Comparison of ENCODE assay signal across 15 cellular contexts in the genomic region with DNA sequence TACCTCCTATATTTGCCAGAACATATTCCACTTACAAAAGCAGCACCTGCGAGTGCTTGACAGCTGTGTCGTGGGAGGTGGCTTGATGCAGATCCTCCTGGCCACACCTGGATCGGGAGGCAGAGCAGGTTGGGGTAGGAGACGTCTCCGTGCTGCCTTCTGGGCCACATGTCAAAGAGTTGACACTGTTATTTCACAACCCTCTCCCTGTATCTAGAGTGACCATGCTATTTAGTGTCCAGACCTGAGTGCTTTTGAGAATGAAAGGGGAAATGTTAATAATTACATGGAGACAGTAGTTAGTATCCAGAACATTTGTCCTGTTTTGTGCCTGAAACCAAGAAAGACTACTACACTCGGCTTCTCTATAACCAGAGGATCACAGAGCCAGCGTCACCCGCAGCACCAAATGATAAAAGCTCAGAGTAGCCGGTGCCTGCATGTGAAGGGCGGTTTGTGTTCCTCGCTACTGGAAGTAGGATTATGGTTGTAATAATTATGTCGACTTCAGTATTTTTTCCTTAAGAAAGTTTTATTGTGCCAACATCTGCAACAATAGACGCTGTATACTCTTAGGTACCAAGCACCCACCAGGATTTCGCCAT.
DNase-seq lines count a peak whose midpoint lies in the region; ATAC-seq and TF ChIP-seq lines count a peak whose summit lies in the region.
"Had no signal": no experiment of that assay in that cellular context is flagged by ENCODE, and none has a peak within 500 bp of the region (broad histone marks: within the 10 kb centered on the region; RNA-seq: fewer than 3 reads in every experiment).

No MANE protein-coding gene starts in this region.

- H3K9me3 Mint-ChIP-seq in CD14-positive monocyte (no peaks in the 10 kb centered on the region), WTC11 (no peaks in the 10 kb centered on the region)

- no peak overlapping the region for H3K9ac ChIP-seq in colonic mucosa (ENCODE audit: low read depth in 2 of 2, low read length in 2 of 2)

- H3K27ac Mint-ChIP-seq in CD14-positive monocyte (peak overlapping the region in 6 of 7 donors; percentile 53 to 99 (median 78)), WTC11 (peak overlapping the region; percentile 22)
- H3K27ac Mint-ChIP-seq: activated CD8-positive, alpha-beta memory T cell treated with anti-CD3 and anti-CD28 coated beads, Interleukin-2, amount 10 ng/mL, durations not matched to agents 7 days and 5 days had no signal

- POLR2A ChIA-PET in WTC11 (lab: Charles Lee), result no interaction called here

- H3K4me3 Mint-ChIP-seq in CD14-positive monocyte (peak overlapping the region in 1 of 2 donors; percentile 7), WTC11 (no peak overlapping the region)
- H3K4me3 Mint-ChIP-seq: activated CD8-positive, alpha-beta memory T cell treated with anti-CD3 and anti-CD28 coated beads, Interleukin-2, amount 10 ng/mL, durations not matched to agents 7 days and 5 days had no signal

- H3K27ac ChIP-seq in KOPT-K1 (ENCODE audit: low read depth, low read length, poor library complexity, severe bottlenecking) (peak overlapping the region; percentile 78), lung (ENCODE audit: low read depth in 1 of 2, low read length in 1 of 2) (no peak overlapping the region), colonic mucosa (no peak overlapping the region)
- H3K27ac ChIP-seq: PC-9, thoracic aorta had no signal

- H3K36me3 Mint-ChIP-seq in CD14-positive monocyte, result peaks cover 2 to 8% of the 10 kb centered on the region in 2 donors
- no peaks in the 10 kb centered on the region for H3K36me3 Mint-ChIP-seq in WTC11
- H3K36me3 Mint-ChIP-seq: activated CD8-positive, alpha-beta memory T cell treated with anti-CD3 and anti-CD28 coated beads, Interleukin-2, amount 10 ng/mL, durations not matched to agents 7 days and 5 days had no signal

- WGBS in lung, 2 donors, result 73 to 81% methylated on average over 14 of the region's 14 CpGs

- TF ChIP-seq CTCF in CD14-positive monocyte (IDR thresholded peaks at IDR 0.05) (no peak), WTC11 (IDR thresholded peaks at IDR 0.05) (no peak), lung (IDR thresholded peaks at IDR 0.05; ENCODE audit: control extremely low read depth, extremely low read depth) (no peak), colonic mucosa (IDR thresholded peaks at IDR 0.05) (no peak)

- peaks cover 81% of the 10 kb centered on the region for H3K4me1 Mint-ChIP-seq in CD14-positive monocyte
- H3K4me1 Mint-ChIP-seq in WTC11, result peaks cover 79% of the 10 kb centered on the region

- H3K27me3 Mint-ChIP-seq in CD14-positive monocyte (ENCODE audit: low read depth in 3 of 3) (peaks cover 0 to 2% (median 0%) of the 10 kb centered on the region in 3 donors), WTC11 (ENCODE audit: low read depth) (no peaks in the 10 kb centered on the region)
- H3K27me3 Mint-ChIP-seq: activated CD8-positive, alpha-beta memory T cell treated with anti-CD3 and anti-CD28 coated beads, Interleukin-2, amount 10 ng/mL, durations not matched to agents 7 days and 5 days had no signal

- H3K4me1 ChIP-seq in lung (ENCODE audit: control insufficient read depth in 2 of 2, insufficient read depth in 2 of 2, low read length in 2 of 2) (peaks cover 3 to 23% of the 10 kb centered on the region in 2 donors), colonic mucosa (peaks cover 10% of the 10 kb centered on the region)

- ATAC-seq in WTC11, result no peak
- ATAC-seq in lung (ENCODE audit: insufficient read depth, low FRiP score), result peak; percentile 48
- ATAC-seq in HG03469 (IDR thresholded peaks at IDR 0.05; ENCODE audit: unreplicated experiment), result no peak
- no peak for ATAC-seq in HG02884 (IDR thresholded peaks at IDR 0.05; ENCODE audit: unreplicated experiment)
- ATAC-seq: activated CD8-positive, alpha-beta memory T cell treated with anti-CD3 and anti-CD28 coated beads, Interleukin-2, amount 10 ng/mL, durations not matched to agents 7 days and 5 days had no signal

- H3K36me3 ChIP-seq in KOPT-K1 (ENCODE audit: insufficient read depth, low read length), result peaks cover 21% of the 10 kb centered on the region
- H3K36me3 ChIP-seq in lung (ENCODE audit: control insufficient read depth in 2 of 2, insufficient read depth in 2 of 2, low read length in 2 of 2), result no peaks in the 10 kb centered on the region
- H3K36me3 ChIP-seq in colonic mucosa, result no peaks in the 10 kb centered on the region
- H3K36me3 ChIP-seq: thoracic aorta had no signal

- DNase-seq in CD14-positive monocyte (ENCODE audit: low spot score), result no peak
- no peak for DNase-seq in WTC11 (ENCODE audit: low spot score)
- DNase-seq in lung (ENCODE audit: low spot score), result no peak
- no peak for DNase-seq in colonic mucosa
- no peak for DNase-seq in Kasumi-1 (lab: John Stamatoyannopoulos, UW)
- DNase-seq: activated CD8-positive, alpha-beta memory T cell treated with anti-CD3 and anti-CD28 coated beads, Interleukin-2, amount 10 ng/mL, durations not matched to agents 7 days and 5 days; activated gamma-delta T cell; AML-193; KG1; PC-9 had no signal

- H3K27me3 ChIP-seq in lung (ENCODE audit: control insufficient read depth, insufficient read depth) (no peaks in the 10 kb centered on the region), colonic mucosa (no peaks in the 10 kb centered on the region)

- H3K4me3 ChIP-seq in lung (no peak overlapping the region), colonic mucosa (no peak overlapping the region)
- H3K4me3 ChIP-seq: PC-9, smooth muscle cell, thoracic aorta had no signal

- H3K9me3 ChIP-seq in KOPT-K1 (ENCODE audit: insufficient read depth, low read length, poor library complexity, severe bottlenecking) (no peaks in the 10 kb centered on the region), lung (ENCODE audit: control insufficient read depth in 2 of 2, insufficient read depth in 1 of 2, low read length in 1 of 2) (no peaks in the 10 kb centered on the region), colonic mucosa (no peaks in the 10 kb centered on the region)
- H3K9me3 ChIP-seq: thoracic aorta had no signal

- intact Hi-C loops in CD14-positive monocyte (cut with micrococcal nuclease) (no loop called here), colonic mucosa (cut with DNase I) (no loop called here)

- CTCF ChIA-PET in WTC11 (lab: Charles Lee), result no interaction called here

TF ChIP-seq in WTC11, 78 proteins besides CTCF, POLR2A, EP300 and RAD21:
- TF ChIP-seq ZNF317 (CRISPR knock-in tag; IDR thresholded peaks at IDR 0.05; ENCODE audit: borderline replicate concordance, low read depth) (no peak), RELA (CRISPR knock-in tag; IDR thresholded peaks at IDR 0.05; ENCODE audit: borderline replicate concordance) (no peak), FOXP1 (CRISPR knock-in tag; IDR thresholded peaks at IDR 0.05; ENCODE audit: borderline replicate concordance) (no peak), PRRX2 (CRISPR knock-in tag; IDR thresholded peaks at IDR 0.05) (no peak)
- TF ChIP-seq, protein P1, sequence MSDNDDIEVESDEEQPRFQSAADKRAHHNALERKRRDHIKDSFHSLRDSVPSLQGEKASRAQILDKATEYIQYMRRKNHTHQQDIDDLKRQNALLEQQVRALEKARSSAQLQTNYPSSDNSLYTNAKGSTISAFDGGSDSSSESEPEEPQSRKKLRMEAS (CRISPR knock-in tag; IDR thresholded peaks at IDR 0.05), result no peak
- TF ChIP-seq, protein P2, sequence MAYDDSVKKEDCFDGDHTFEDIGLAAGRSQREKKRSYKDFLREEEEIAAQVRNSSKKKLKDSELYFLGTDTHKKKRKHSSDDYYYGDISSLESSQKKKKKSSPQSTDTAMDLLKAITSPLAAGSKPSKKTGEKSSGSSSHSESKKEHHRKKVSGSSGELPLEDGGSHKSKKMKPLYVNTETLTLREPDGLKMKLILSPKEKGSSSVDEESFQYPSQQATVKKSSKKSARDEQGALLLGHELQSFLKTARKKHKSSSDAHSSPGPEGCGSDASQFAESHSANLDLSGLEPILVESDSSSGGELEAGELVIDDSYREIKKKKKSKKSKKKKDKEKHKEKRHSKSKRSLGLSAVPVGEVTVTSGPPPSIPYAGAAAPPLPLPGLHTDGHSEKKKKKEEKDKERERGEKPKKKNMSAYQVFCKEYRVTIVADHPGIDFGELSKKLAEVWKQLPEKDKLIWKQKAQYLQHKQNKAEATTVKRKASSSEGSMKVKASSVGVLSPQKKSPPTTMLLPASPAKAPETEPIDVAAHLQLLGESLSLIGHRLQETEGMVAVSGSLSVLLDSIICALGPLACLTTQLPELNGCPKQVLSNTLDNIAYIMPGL (CRISPR knock-in tag; IDR thresholded peaks at IDR 0.05), result no peak
